In the genomic region with DNA sequence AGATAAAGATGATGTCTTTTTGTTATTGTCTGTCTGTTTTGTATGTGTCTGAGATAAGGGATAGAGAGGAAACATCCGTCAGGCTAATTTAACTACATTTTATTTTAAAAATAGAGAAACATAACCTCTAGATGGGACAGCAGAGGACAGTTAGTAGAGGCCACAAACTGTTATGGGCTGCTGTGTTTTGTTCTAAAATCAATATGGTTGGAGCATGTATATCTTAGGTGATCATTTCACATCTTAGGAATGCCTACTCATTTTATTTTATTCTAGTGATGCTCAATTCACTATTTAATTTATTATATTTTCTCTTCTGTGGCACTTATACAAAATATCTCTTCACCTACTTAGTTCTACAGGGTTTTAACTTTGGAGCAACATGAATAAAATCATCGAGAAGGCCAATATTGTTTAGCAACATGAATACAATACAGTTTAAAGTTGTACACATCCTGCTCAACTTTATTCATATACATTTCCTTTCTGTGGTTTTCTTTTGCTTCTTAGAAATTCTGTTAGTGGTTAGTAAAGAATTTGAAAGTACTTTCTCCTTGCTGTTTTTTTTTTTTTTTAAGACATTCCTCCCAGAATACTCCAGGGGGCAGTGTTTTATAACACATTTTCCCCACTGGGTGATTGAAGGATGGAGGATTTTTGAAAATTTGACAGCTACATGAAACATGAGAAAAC, we compare ENCODE assay signal across 8 cellular contexts.
DNase-seq lines count a peak whose midpoint lies in the region; ATAC-seq, FAIRE-seq and TF ChIP-seq lines count a peak whose summit lies in the region.

No MANE protein-coding gene starts in this region.

- peak; percentile 82 for FAIRE-seq in endothelial cell of umbilical vein (lab: Jason Lieb, UNC)
- FAIRE-seq in pancreas (lab: Jason Lieb, UNC) = peak; percentile 80

- DNase-seq in cardiac muscle cell (ENCODE audit: low read depth in 1 of 2, low spot score in 1 of 2) (peak; percentile 33 to 69), cardiac septum (ENCODE audit: low spot score) (no peak), HFF-Myc (ENCODE audit: extremely low read depth, low read depth) (no peak), Peyer's patch (no peak), endothelial cell of umbilical vein (ENCODE audit: low read depth, low spot score) (peak; percentile 52), pancreas (no peak), C1 segment of cervical spinal cord (lab: John Stamatoyannopoulos, UW) (no peak), NCI-H2081 treated with DMSO at 0.1 percent for 48 hours (lab: John Stamatoyannopoulos, UW) (no peak)

- H3K4me3 ChIP-seq in cardiac muscle cell (no peak overlapping the region), HFF-Myc (replicated peaks; ENCODE audit: low read depth, low read length) (no peak overlapping the region), Peyer's patch (no peak overlapping the region), endothelial cell of umbilical vein (replicated peaks in 1 of 3; ENCODE audit: insufficient read depth in 1 of 3, low read depth in 1 of 3, low read length in 3 of 3) (no peak overlapping the region), pancreas (no peak overlapping the region)

- BruUV-seq in endothelial cell of umbilical vein (replicated peaks; lab: Mats Ljungman, UMichigan) = no TSS peak

- no peak overlapping the region for H3K9ac ChIP-seq in endothelial cell of umbilical vein (replicated peaks; ENCODE audit: extremely low read depth, insufficient read depth, low read length)

- no peaks in the 10 kb centered on the region for H3K4me1 ChIP-seq in cardiac muscle cell (ENCODE audit: low read depth)
- no peaks in the 10 kb centered on the region for H3K4me1 ChIP-seq in Peyer's patch
- no peaks in the 10 kb centered on the region for H3K4me1 ChIP-seq in endothelial cell of umbilical vein (ENCODE audit: control insufficient read depth, extremely low read depth, insufficient read depth, low read length)
- H3K4me1 ChIP-seq in pancreas = no peaks in the 10 kb centered on the region

- H3K27ac ChIP-seq in cardiac muscle cell (no peak overlapping the region), Peyer's patch (no peak overlapping the region), endothelial cell of umbilical vein (ENCODE audit: insufficient read depth, low read depth, low read length) (no peak overlapping the region), pancreas (no peak overlapping the region)

- peak in 1 of 4 donors; percentile 61 for ATAC-seq in pancreas

- H3K27me3 ChIP-seq in cardiac muscle cell (no peaks in the 10 kb centered on the region), Peyer's patch (no peaks in the 10 kb centered on the region), endothelial cell of umbilical vein (ENCODE audit: control insufficient read depth in 2 of 2, insufficient read depth in 2 of 2, low read length in 2 of 2) (no peaks in the 10 kb centered on the region), pancreas (no peaks in the 10 kb centered on the region)

- no peak overlapping the region for H3K4me2 ChIP-seq in endothelial cell of umbilical vein (ENCODE audit: insufficient read depth, low read length)

- no peaks in the 10 kb centered on the region for H4K20me1 ChIP-seq in endothelial cell of umbilical vein (replicated peaks; ENCODE audit: control insufficient read depth, extremely low read depth, insufficient read depth, low read length)

- H2AFZ ChIP-seq in endothelial cell of umbilical vein (ENCODE audit: low read depth, low read length) = no peak overlapping the region

- TF ChIP-seq CTCF in cardiac muscle cell (IDR thresholded peaks at IDR 0.05; ENCODE audit: low read depth, low read length) (peak; percentile 72), HFF-Myc (IDR thresholded peaks at IDR 0.05; ENCODE audit: low read depth, low read length, missing control alignments) (peak; percentile 51), Peyer's patch (IDR thresholded peaks at IDR 0.05) (peak in 5 of 6 experiments; percentile 31 to 45 (median 39)), endothelial cell of umbilical vein (IDR thresholded peaks at IDR 0.05; ENCODE audit: extremely low read depth in 1 of 2, insufficient read depth in 1 of 2, low read depth in 1 of 2, low read length in 2 of 2) (peak; percentile 40 to 43), pancreas (IDR thresholded peaks at IDR 0.05) (peak; percentile 17 to 53 (median 40))

- CTCF ChIA-PET in endothelial cell of umbilical vein (lab: Charles Lee) = interaction anchor here (0.6 to 1.7 kb wide), 34 partner anchors 9 to 1999 kb away, joined by 3 to 18 read pairs (median 4); no protein-coding TSS in a partner anchor

- POLR2A ChIA-PET in endothelial cell of umbilical vein (lab: Charles Lee) = no interaction called here

- H3K36me3 ChIP-seq in cardiac muscle cell (no peaks in the 10 kb centered on the region), Peyer's patch (no peaks in the 10 kb centered on the region), endothelial cell of umbilical vein (ENCODE audit: control insufficient read depth in 2 of 2, extremely low read depth in 1 of 2, insufficient read depth in 2 of 2, low read length in 2 of 2) (no peaks in the 10 kb centered on the region), pancreas (no peaks in the 10 kb centered on the region)

- no peaks in the 10 kb centered on the region for H3K9me1 ChIP-seq in endothelial cell of umbilical vein (replicated peaks; ENCODE audit: control insufficient read depth, extremely low read depth, insufficient read depth, low read length)

- intact Hi-C loops in cardiac septum (cut with DNase I) (no loop called here), endothelial cell of umbilical vein (cut with micrococcal nuclease) (loop anchor here (5.0 to 10.0 kb wide), 2 partner anchors 609 to 1996 kb away; no protein-coding TSS in a partner anchor), pancreas (cut with DNase I) (no loop called here)

- H3K79me2 ChIP-seq in endothelial cell of umbilical vein (ENCODE audit: control insufficient read depth, insufficient read depth, low read length) = no peaks in the 10 kb centered on the region

- dilution Hi-C loops in endothelial cell of umbilical vein (cut with MboI; ENCODE audit: extremely low pct_ligation_motif_present, low sequenced_read_pairs) = no loop called here

- TF ChIP-seq POLR2A in Peyer's patch (IDR thresholded peaks at IDR 0.05) = no peak
- no peak for TF ChIP-seq POLR2A in endothelial cell of umbilical vein (IDR thresholded peaks at IDR 0.05; ENCODE audit: low read depth, low read length)

- 81 to 84% methylated on average over 2 of the region's 2 CpGs for whole genome bisulfite sequencing in pancreas, 2 donors

- H3K9me3 ChIP-seq in cardiac muscle cell (ENCODE audit: low read depth) (no peaks in the 10 kb centered on the region), Peyer's patch (no peaks in the 10 kb centered on the region), endothelial cell of umbilical vein (replicated peaks; ENCODE audit: control insufficient read depth, insufficient read depth, low read length) (no peaks in the 10 kb centered on the region), pancreas (no peaks in the 10 kb centered on the region)

TF ChIP-seq in endothelial cell of umbilical vein, 7 proteins besides CTCF, POLR2A, EP300 and RAD21:
- TF ChIP-seq FOS (IDR thresholded peaks at IDR 0.05; ENCODE audit: borderline replicate concordance, insufficient read depth, low read length) = no peak

Comparison
In these comparisons a context has a peak if more than half of its experiments do, and no peak if none do; other contexts are left out.
1. DNase-seq: peak in cardiac muscle cell (2 of 2) and endothelial cell of umbilical vein (single experiment); none in cardiac septum (single experiment), HFF-Myc (single experiment), Peyer's patch (0 of 3), pancreas (0 of 6), C1 segment of cervical spinal cord (0 of 14) and NCI-H2081 treated with DMSO at 0.1 percent for 48 hours (single experiment).
2. Peak in every context shown above with its lines, with median percentiles within 50 percentile points of each other: CTCF ChIP-seq.